Comparison of ENCODE assay signal across 27 cellular contexts in the genomic region with DNA sequence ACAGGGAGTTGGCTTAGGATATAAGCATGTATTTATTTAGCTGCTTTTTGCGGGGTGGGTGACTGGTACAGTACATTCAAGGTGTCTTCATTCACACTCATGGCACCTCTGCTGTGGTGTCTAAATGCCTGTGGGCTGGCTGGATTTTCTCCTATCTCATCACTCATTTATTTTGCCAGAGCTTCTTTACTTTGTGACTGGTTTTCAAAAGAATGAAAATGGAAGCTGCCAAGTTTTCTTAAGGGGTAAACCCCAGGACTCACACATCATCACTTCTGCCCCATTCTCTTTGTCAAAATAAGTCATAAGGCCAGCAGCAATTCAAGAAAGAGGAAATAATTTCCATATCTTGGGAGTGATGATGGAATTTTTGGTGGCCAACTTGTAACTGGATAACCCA.
DNase-seq lines count a peak whose midpoint lies in the region; TF ChIP-seq lines count a peak whose summit lies in the region.
"Had no signal": no experiment of that assay in that cellular context is flagged by ENCODE, and none has a peak within 500 bp of the region (broad histone marks: within the 10 kb centered on the region; RNA-seq: fewer than 3 reads in every experiment).

No MANE protein-coding gene starts in this region.

- no peak overlapping the region for H4K91ac ChIP-seq in H9 (ENCODE audit: insufficient read length, low read depth, low read length)

- WGBS in GM23248 (ENCODE audit: low coverage in 1 of 2, low lambda C conversion rate in 2 of 2, missing lambda C conversion rate in 2 of 2), 2 experiments: 81 to 87% methylated on average over 1 of the region's 1 CpG
- WGBS in H9 (ENCODE audit: extremely low coverage, insufficient read length, low lambda C conversion rate): no CpG with 5 or more reads among the region's 1 CpG

- H3K9ac ChIP-seq in GM23248 (no peak overlapping the region), H9 (ENCODE audit: extremely low read depth, insufficient read length, low read length) (no peak overlapping the region)
- H3K9ac ChIP-seq: BLaER1 treated with 17β-estradiol and CSF1 and Interleukin-3, amounts not matched to agents 10 nM and 100 nM had no signal

- H2BK120ac ChIP-seq in H9 (ENCODE audit: low read depth, low read length, poor library complexity, severe bottlenecking): no peak overlapping the region

- no peak overlapping the region for H4K8ac ChIP-seq in H9 (replicated peaks; ENCODE audit: insufficient read length, low read depth, low read length)

- in situ Hi-C loops in GM23248 (cut with MboI): no loop called here

- H3K4me2 ChIP-seq in GM23248 (ENCODE audit: unreplicated experiment) (peak overlapping the region; percentile 8), H9 (ENCODE audit: insufficient read depth, insufficient read length, low read length) (no peak overlapping the region)
- H3K4me2 ChIP-seq: BLaER1 treated with 17β-estradiol and CSF1 and Interleukin-3, amounts not matched to agents 10 nM and 100 nM had no signal

- H3K27me3 ChIP-seq in GM23248 (replicated peaks; ENCODE audit: insufficient read depth) (no peaks in the 10 kb centered on the region), H9 (ENCODE audit: insufficient read depth, low read length) (no peaks in the 10 kb centered on the region)
- H3K27me3 ChIP-seq: BLaER1 treated with 17β-estradiol and CSF1 and Interleukin-3, amounts not matched to agents 10 nM and 100 nM; esophagus squamous epithelium; tibial nerve had no signal

- H3K14ac ChIP-seq in H9 (ENCODE audit: insufficient read depth, low read length): no peak overlapping the region

- H3K23me2 ChIP-seq in H9 (ENCODE audit: insufficient read length, low read depth, low read length, poor library complexity, severe bottlenecking): no peaks in the 10 kb centered on the region

- no peaks in the 10 kb centered on the region for H3K79me1 ChIP-seq in H9 (ENCODE audit: insufficient read depth, low read depth, low read length, poor library complexity, severe bottlenecking)

- no peak overlapping the region for H3K18ac ChIP-seq in H9 (ENCODE audit: insufficient read length, low read depth, low read length)

- no peak overlapping the region for H2BK20ac ChIP-seq in H9 (ENCODE audit: low read depth, low read length, poor library complexity, severe bottlenecking)

- H3F3A ChIP-seq in GM23248 (ENCODE audit: insufficient read depth): no peaks in the 10 kb centered on the region

- H3K23ac ChIP-seq in H9 (ENCODE audit: insufficient read length, low read depth, low read length): no peak overlapping the region

- H3K4me3 Mint-ChIP-seq in H9: no peak overlapping the region
- H3K4me3 Mint-ChIP-seq: activated B cell treated with CpG ODN at 0.5 μM for 24 hours; endodermal cell; nephron progenitor cell; stimulated activated naive CD8-positive, alpha-beta T cell treated with anti-CD3 and anti-CD28 coated beads, Interleukin-15, Interleukin-2, amounts not matched to agents 100 ng/mL and 50 ng/mL, for 24 hours had no signal

- H3K27ac ChIP-seq in GM23248: no peak overlapping the region
- no peak overlapping the region for H3K27ac ChIP-seq in H9 (ENCODE audit: insufficient read length, low read depth, low read length)
- H3K27ac ChIP-seq: BLaER1 treated with 17β-estradiol and CSF1 and Interleukin-3, amounts not matched to agents 10 nM and 100 nM; coronary artery; esophagus squamous epithelium; lower lobe of right lung; RWPE1; tibial nerve had no signal

- no peak overlapping the region for H3K56ac ChIP-seq in H9 (ENCODE audit: insufficient read length, low read depth, low read length)

- H3K4ac ChIP-seq in H9 (ENCODE audit: low read depth, low read length): no peak overlapping the region

- no peak overlapping the region for H3K4me3 ChIP-seq in GM23248
- H3K4me3 ChIP-seq: BLaER1 treated with 17β-estradiol and CSF1 and Interleukin-3, amounts not matched to agents 10 nM and 100 nM; coronary artery; esophagus squamous epithelium; lower lobe of right lung; mucosa of descending colon; tibial nerve had no signal

- H3K4me1 ChIP-seq in GM23248 (ENCODE audit: insufficient read depth) (peaks cover 12% of the 10 kb centered on the region), H9 (ENCODE audit: insufficient read depth, low read length) (no peaks in the 10 kb centered on the region)
- H3K4me1 ChIP-seq: esophagus squamous epithelium, lower lobe of right lung, tibial nerve had no signal

- TF ChIP-seq CTCF in H9 (conservative IDR thresholded peaks at IDR 0.05): no peak

- H4K5ac ChIP-seq in H9 (ENCODE audit: insufficient read length, low read depth, low read length): no peak overlapping the region

- no peak overlapping the region for H2BK5ac ChIP-seq in H9 (ENCODE audit: insufficient read length, low read length)

- H2BK15ac ChIP-seq in H9 (ENCODE audit: low read depth, low read length): no peak overlapping the region

- no peak overlapping the region for H2AK5ac ChIP-seq in H9 (ENCODE audit: insufficient read length, low read length)

- H3K27ac Mint-ChIP-seq in H9: no peak overlapping the region
- H3K27ac Mint-ChIP-seq: activated B cell treated with CpG ODN at 0.5 μM for 24 hours; activated naive CD4-positive, alpha-beta T cell treated with anti-CD3 and anti-CD28 coated beads, Interleukin-2, amount 50 U/mL, for 72 hours; endodermal cell; nephron progenitor cell; stimulated activated naive CD8-positive, alpha-beta T cell treated with anti-CD3 and anti-CD28 coated beads, Interleukin-15, Interleukin-2, amounts not matched to agents 100 ng/mL and 50 ng/mL, for 24 hours had no signal

- no peaks in the 10 kb centered on the region for H4K20me1 ChIP-seq in GM23248 (ENCODE audit: insufficient read depth)
- H4K20me1 ChIP-seq in H9 (ENCODE audit: control insufficient read depth, insufficient read depth, insufficient read length): no peaks in the 10 kb centered on the region
- H4K20me1 ChIP-seq: BLaER1 treated with 17β-estradiol and CSF1 and Interleukin-3, amounts not matched to agents 10 nM and 100 nM had no signal

- no peaks in the 10 kb centered on the region for H3K9me2 ChIP-seq in GM23248 (ENCODE audit: insufficient read depth)

- DNase-seq in GM23248 (peak; percentile 62), amniotic epithelial cell (ENCODE audit: low read depth) (peak; percentile 9), fibroblast of peridontal ligament (ENCODE audit: extremely low read depth) (peak; percentile 42), MV-4-11 (lab: John Stamatoyannopoulos, UW) (no peak), UCSD-AML1 (lab: John Stamatoyannopoulos, UW; ENCODE audit: unreplicated experiment) (no peak), H9 (no peak), SK-N-DZ (ENCODE audit: low spot score) (no peak)
- DNase-seq: activated B cell treated with CpG ODN at 0.5 μM for 24 hours; activated CD8-positive, alpha-beta memory T cell treated with anti-CD3 and anti-CD28 coated beads, Interleukin-2, amount 50 U/mL, for 4 hours; DND-41; endodermal cell; esophagus squamous epithelium; H7; lower lobe of right lung; mucosa of descending colon; NCI-H2029 treated with DMSO at 0.1 percent for 48 hours; NCI-H2227 treated with DMSO at 0.1 percent for 48 hours; nephron progenitor cell; posterior cingulate gyrus; stimulated activated CD4-positive, alpha-beta T cell treated with anti-CD3 and anti-CD28 coated beads, Interleukin-15, amount 100 ng/mL, for 24 hours; T1000 had no signal

- H3K9me3 Mint-ChIP-seq in H9: 0 out of 5 replicates have a peak, but pooled peaks cover 0 to 7% of the 10 kb centered on the region in 2 experiments
- H3K9me3 Mint-ChIP-seq: activated B cell treated with CpG ODN at 0.5 μM for 24 hours; activated naive CD4-positive, alpha-beta T cell treated with anti-CD3 and anti-CD28 coated beads, Interleukin-2, amount 50 U/mL, for 72 hours; endodermal cell; nephron progenitor cell; stimulated activated naive CD8-positive, alpha-beta T cell treated with anti-CD3 and anti-CD28 coated beads, Interleukin-15, Interleukin-2, amounts not matched to agents 100 ng/mL and 50 ng/mL, for 24 hours had no signal

- H2AFZ ChIP-seq in GM23248 (no peak overlapping the region), H9 (ENCODE audit: low read length) (no peak overlapping the region)

- H2BK12ac ChIP-seq in H9 (ENCODE audit: insufficient read length, low read depth, low read length): no peak overlapping the region

- no peaks in the 10 kb centered on the region for H3K9me3 ChIP-seq in GM23248 (ENCODE audit: low read depth)
- H3K9me3 ChIP-seq in H9 (ENCODE audit: control insufficient read depth, low read depth, low read length): no peaks in the 10 kb centered on the region
- H3K9me3 ChIP-seq: esophagus squamous epithelium, lower lobe of right lung, mucosa of descending colon, tibial nerve had no signal

- no peaks in the 10 kb centered on the region for H3K36me3 ChIP-seq in GM23248 (ENCODE audit: low read depth)
- H3K36me3 ChIP-seq: BLaER1 treated with 17β-estradiol and CSF1 and Interleukin-3, amounts not matched to agents 10 nM and 100 nM; esophagus squamous epithelium; lower lobe of right lung; tibial nerve had no signal

- peaks cover 0 to 12% (median 6%) of the 10 kb centered on the region in 3 experiments; a peak in 4 of 7 replicates for H3K36me3 Mint-ChIP-seq in H9 (ENCODE audit: insufficient read depth in 1 of 3, low read depth in 3 of 3)
- H3K36me3 Mint-ChIP-seq: activated naive CD4-positive, alpha-beta T cell treated with anti-CD3 and anti-CD28 coated beads, Interleukin-2, amount 50 U/mL, for 72 hours had no signal

- H3K79me2 ChIP-seq in GM23248 (ENCODE audit: insufficient read depth) (no peaks in the 10 kb centered on the region), H9 (ENCODE audit: insufficient read depth, low read length) (no peaks in the 10 kb centered on the region)

- no peaks in the 10 kb centered on the region for H3K27me3 Mint-ChIP-seq in H9 (ENCODE audit: low read depth)
- H3K27me3 Mint-ChIP-seq: stimulated activated naive CD8-positive, alpha-beta T cell treated with anti-CD3 and anti-CD28 coated beads, Interleukin-15, Interleukin-2, amounts not matched to agents 100 ng/mL and 50 ng/mL, for 24 hours had no signal

- H3T11ph ChIP-seq in H9 (ENCODE audit: low read length): no peak overlapping the region

- peaks cover 0 to 9% of the 10 kb centered on the region in 2 experiments; a peak in 2 of 4 replicates for H3K4me1 Mint-ChIP-seq in H9
- H3K4me1 Mint-ChIP-seq: activated B cell treated with CpG ODN at 0.5 μM for 24 hours, endodermal cell had no signal

Comparison
In these comparisons a context has a peak if more than half of its experiments do, and no peak if none do; other contexts are left out.
1. DNase-seq: peak in GM23248 (single experiment), amniotic epithelial cell (single experiment) and fibroblast of peridontal ligament (single experiment); none in MV-4-11 (single experiment), UCSD-AML1 (single experiment), H9 (single experiment) and SK-N-DZ (single experiment).